Comparison of ENCODE assay signal across 1 cellular context in genomic region chr20:36632147-36632486, GRCh38.
TF ChIP-seq lines count a peak whose summit lies in the region.

No MANE protein-coding gene starts in this region.

TF ChIP-seq in GM23338, 12 proteins besides CTCF, POLR2A, EP300 and RAD21 (continued from another document):
- TF ChIP-seq REST (IDR thresholded peaks at IDR 0.05; ENCODE audit: unreplicated experiment) (no peak), EZH2 (IDR thresholded peaks at IDR 0.05; ENCODE audit: low read depth, unreplicated experiment) (no peak), NANOG (IDR thresholded peaks at IDR 0.05; ENCODE audit: borderline replicate concordance) (no peak), STAT1 (IDR thresholded peaks at IDR 0.05; ENCODE audit: unreplicated experiment) (no peak), POLR2AphosphoS5 (IDR thresholded peaks at IDR 0.05; ENCODE audit: low read depth) (no peak), ZNF331 (CRISPR knock-in tag; IDR thresholded peaks at IDR 0.05; ENCODE audit: low read depth) (no peak), CREB1 (CRISPR knock-in tag; IDR thresholded peaks at IDR 0.05; ENCODE audit: low read depth) (no peak)
- TF ChIP-seq, protein P1, sequence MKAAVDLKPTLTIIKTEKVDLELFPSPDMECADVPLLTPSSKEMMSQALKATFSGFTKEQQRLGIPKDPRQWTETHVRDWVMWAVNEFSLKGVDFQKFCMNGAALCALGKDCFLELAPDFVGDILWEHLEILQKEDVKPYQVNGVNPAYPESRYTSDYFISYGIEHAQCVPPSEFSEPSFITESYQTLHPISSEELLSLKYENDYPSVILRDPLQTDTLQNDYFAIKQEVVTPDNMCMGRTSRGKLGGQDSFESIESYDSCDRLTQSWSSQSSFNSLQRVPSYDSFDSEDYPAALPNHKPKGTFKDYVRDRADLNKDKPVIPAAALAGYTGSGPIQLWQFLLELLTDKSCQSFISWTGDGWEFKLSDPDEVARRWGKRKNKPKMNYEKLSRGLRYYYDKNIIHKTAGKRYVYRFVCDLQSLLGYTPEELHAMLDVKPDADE (IDR thresholded peaks at IDR 0.05), result no peak
- TF ChIP-seq, protein P2, sequence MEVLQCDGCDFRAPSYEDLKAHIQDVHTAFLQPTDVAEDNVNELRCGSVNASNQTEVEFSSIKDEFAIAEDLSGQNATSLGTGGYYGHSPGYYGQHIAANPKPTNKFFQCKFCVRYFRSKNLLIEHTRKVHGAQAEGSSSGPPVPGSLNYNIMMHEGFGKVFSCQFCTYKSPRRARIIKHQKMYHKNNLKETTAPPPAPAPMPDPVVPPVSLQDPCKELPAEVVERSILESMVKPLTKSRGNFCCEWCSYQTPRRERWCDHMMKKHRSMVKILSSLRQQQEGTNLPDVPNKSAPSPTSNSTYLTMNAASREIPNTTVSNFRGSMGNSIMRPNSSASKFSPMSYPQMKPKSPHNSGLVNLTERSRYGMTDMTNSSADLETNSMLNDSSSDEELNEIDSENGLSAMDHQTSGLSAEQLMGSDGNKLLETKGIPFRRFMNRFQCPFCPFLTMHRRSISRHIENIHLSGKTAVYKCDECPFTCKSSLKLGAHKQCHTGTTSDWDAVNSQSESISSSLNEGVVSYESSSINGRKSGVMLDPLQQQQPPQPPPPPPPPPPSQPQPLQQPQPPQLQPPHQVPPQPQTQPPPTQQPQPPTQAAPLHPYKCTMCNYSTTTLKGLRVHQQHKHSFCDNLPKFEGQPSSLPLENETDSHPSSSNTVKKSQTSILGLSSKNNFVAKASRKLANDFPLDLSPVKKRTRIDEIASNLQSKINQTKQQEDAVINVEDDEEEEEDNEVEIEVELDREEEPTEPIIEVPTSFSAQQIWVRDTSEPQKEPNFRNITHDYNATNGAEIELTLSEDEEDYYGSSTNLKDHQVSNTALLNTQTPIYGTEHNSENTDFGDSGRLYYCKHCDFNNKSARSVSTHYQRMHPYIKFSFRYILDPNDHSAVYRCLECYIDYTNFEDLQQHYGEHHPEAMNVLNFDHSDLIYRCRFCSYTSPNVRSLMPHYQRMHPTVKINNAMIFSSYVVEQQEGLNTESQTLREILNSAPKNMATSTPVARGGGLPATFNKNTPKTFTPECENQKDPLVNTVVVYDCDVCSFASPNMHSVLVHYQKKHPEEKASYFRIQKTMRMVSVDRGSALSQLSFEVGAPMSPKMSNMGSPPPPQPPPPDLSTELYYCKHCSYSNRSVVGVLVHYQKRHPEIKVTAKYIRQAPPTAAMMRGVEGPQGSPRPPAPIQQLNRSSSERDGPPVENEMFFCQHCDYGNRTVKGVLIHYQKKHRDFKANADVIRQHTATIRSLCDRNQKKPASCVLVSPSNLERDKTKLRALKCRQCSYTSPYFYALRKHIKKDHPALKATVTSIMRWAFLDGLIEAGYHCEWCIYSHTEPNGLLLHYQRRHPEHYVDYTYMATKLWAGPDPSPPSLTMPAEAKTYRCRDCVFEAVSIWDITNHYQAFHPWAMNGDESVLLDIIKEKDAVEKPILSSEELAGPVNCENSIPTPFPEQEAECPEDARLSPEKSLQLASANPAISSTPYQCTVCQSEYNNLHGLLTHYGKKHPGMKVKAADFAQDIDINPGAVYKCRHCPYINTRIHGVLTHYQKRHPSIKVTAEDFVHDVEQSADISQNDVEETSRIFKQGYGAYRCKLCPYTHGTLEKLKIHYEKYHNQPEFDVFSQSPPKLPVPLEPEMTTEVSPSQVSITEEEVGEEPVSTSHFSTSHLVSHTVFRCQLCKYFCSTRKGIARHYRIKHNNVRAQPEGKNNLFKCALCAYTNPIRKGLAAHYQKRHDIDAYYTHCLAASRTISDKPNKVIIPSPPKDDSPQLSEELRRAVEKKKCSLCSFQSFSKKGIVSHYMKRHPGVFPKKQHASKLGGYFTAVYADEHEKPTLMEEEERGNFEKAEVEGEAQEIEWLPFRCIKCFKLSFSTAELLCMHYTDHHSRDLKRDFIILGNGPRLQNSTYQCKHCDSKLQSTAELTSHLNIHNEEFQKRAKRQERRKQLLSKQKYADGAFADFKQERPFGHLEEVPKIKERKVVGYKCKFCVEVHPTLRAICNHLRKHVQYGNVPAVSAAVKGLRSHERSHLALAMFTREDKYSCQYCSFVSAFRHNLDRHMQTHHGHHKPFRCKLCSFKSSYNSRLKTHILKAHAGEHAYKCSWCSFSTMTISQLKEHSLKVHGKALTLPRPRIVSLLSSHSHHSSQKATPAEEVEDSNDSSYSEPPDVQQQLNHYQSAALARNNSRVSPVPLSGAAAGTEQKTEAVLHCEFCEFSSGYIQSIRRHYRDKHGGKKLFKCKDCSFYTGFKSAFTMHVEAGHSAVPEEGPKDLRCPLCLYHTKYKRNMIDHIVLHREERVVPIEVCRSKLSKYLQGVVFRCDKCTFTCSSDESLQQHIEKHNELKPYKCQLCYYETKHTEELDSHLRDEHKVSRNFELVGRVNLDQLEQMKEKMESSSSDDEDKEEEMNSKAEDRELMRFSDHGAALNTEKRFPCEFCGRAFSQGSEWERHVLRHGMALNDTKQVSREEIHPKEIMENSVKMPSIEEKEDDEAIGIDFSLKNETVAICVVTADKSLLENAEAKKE (CRISPR knock-in tag; IDR thresholded peaks at IDR 0.05), result no peak
